ENCODE assay signal across 21 cellular contexts in genomic region chr17:2372681-2373080, GRCh38.
"Had no signal": no experiment of that assay in that cellular context is flagged by ENCODE, and none has a peak within 500 bp of the region (broad histone marks: within the 10 kb centered on the region; RNA-seq: fewer than 3 reads in every experiment).

No MANE protein-coding gene starts in this region.

- H3K36me3 Mint-ChIP-seq: mesothelial cell of epicardium, naive B cell had no signal

- H3K4me1 ChIP-seq: foreskin keratinocyte, lower lobe of right lung had no signal

- H3K9me3 ChIP-seq: esophagus muscularis mucosa, gastroesophageal sphincter, heart left ventricle, left lung, lower lobe of right lung, mucosa of descending colon had no signal

- H3K27me3 Mint-ChIP-seq: naive B cell had no signal

- H3K27ac ChIP-seq: coronary artery, esophagus muscularis mucosa, foreskin keratinocyte, gastroesophageal sphincter, heart left ventricle, hepatocyte, left lung, lower lobe of right lung had no signal

- H2AFZ ChIP-seq: hepatocyte had no signal

- H3K79me2 ChIP-seq: hepatocyte had no signal

- DNase-seq: dermis blood vessel endothelial cell; dorsolateral prefrontal cortex; effector CD4-positive, alpha-beta T cell; effector memory CD4-positive, alpha-beta T cell; foreskin keratinocyte; hypothalamus; immature natural killer cell; islet precursor cell; left cardiac atrium; left lung; left ventricle myocardium superior; lower lobe of right lung; mesenchymal stem cell; naive B cell had no signal

- H3K27ac Mint-ChIP-seq: immature natural killer cell, mesothelial cell of epicardium had no signal

- H3K4me3 ChIP-seq: coronary artery, dorsolateral prefrontal cortex, esophagus muscularis mucosa, gastroesophageal sphincter, heart left ventricle, hepatocyte, left lung, lower lobe of right lung, mucosa of descending colon had no signal

- H3K9me3 Mint-ChIP-seq: immature natural killer cell, mesothelial cell of epicardium, naive B cell had no signal

- H3K4me2 ChIP-seq: hepatocyte had no signal

- H3K27me3 ChIP-seq: dorsolateral prefrontal cortex, esophagus muscularis mucosa, foreskin keratinocyte, gastroesophageal sphincter, heart left ventricle, hepatocyte, left lung had no signal

- ATAC-seq: foreskin keratinocyte, gastroesophageal sphincter, heart left ventricle, left cardiac atrium, left lung, left ventricle myocardium superior, lower lobe of right lung, mucosa of descending colon had no signal

- H3K4me1 Mint-ChIP-seq: immature natural killer cell had no signal

- H3K4me3 Mint-ChIP-seq: immature natural killer cell, mesothelial cell of epicardium had no signal
